Comparison of ENCODE assay signal across 1 cellular context in the genomic region with DNA sequence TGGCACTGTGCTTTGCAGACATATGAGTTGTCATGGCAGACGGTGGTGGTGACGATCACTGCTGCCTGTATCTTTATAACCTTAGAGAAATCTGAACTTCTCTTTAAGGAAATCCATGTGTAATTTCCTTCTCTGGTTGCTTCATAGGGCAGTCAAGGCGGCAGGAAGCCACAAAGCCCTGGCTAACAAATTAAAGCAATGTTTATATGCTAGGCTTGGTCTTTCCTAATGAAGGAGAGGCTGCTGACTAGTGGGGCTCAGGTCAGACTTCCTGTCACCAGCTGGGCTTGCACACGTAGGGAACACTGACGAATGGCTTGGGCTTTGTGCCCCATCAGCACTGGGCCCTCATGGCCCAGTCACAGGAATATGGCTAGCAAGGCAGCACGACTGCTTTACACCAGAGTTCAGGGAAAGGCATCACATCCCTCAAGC.
TF ChIP-seq lines count a peak whose summit lies in the region.

No MANE protein-coding gene starts in this region.

TF ChIP-seq in endothelial cell of umbilical vein, 7 proteins besides CTCF, POLR2A, EP300 and RAD21:
- TF ChIP-seq GATA2 (IDR thresholded peaks at IDR 0.05; ENCODE audit: insufficient read depth, insufficient read length, low read depth, low read length) (no peak), FOS (IDR thresholded peaks at IDR 0.05; ENCODE audit: borderline replicate concordance, insufficient read depth, low read length) (no peak), POLR2AphosphoS5 (IDR thresholded peaks at IDR 0.05; ENCODE audit: insufficient read depth, low read depth, low read length) (no peak), EZH2 (IDR thresholded peaks at IDR 0.05; ENCODE audit: borderline replicate concordance, low read depth, low read length, severe bottlenecking) (no peak), JUN (IDR thresholded peaks at IDR 0.05; ENCODE audit: borderline replicate concordance, insufficient read depth, insufficient read length, low read depth) (no peak), MYC (IDR thresholded peaks at IDR 0.05; ENCODE audit: low read depth, low read length) (no peak)
- TF ChIP-seq, protein P1, sequence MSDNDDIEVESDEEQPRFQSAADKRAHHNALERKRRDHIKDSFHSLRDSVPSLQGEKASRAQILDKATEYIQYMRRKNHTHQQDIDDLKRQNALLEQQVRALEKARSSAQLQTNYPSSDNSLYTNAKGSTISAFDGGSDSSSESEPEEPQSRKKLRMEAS (IDR thresholded peaks at IDR 0.05; ENCODE audit: insufficient read depth, insufficient read length): no peak
